ENCODE assay signal across 10 cellular contexts in the genomic region with DNA sequence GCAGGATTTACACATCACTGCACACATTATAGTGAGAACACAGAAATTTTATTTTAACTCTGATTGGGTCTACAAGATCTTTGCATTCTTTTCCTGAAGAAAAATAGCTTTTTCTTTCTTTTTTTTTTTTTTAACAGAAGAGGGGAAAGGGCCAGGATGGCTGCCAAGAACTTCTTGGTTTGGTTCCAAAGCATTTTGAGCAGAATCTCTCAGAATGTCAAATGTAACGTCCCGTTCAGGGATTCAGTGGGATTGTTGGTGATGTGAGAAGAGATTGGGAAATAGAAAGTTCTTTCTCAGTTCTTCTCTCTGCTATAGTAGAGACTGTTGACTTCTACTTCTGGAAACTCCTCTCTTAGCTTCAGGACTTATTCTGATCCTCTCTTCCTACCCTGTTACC.
DNase-seq lines count a peak whose midpoint lies in the region; ATAC-seq, FAIRE-seq and TF ChIP-seq lines count a peak whose summit lies in the region.
"Had no signal": no experiment of that assay in that cellular context is flagged by ENCODE, and none has a peak within 500 bp of the region (broad histone marks: within the 10 kb centered on the region; RNA-seq: fewer than 3 reads in every experiment).

No MANE protein-coding gene starts in this region.

- CTCF ChIA-PET in A673 (lab: Charles Lee): interaction anchor here (0.5 kb wide), 1 partner anchor 11 kb away, joined by 4 read pairs; no protein-coding TSS in a partner anchor
- CTCF ChIA-PET in GM12878 (lab: Yijun Ruan, JAX): interaction anchor here (0.5 to 1.5 kb wide), 2 partner anchors 56 to 271 kb away, joined by 3 to 5 read pairs; no protein-coding TSS in a partner anchor

- no peak for TF ChIP-seq POLR2A in GM12878 (IDR thresholded peaks at IDR 0.05; ENCODE audit: low read depth, low read length)

- intact Hi-C loops in A673 (cut with micrococcal nuclease; ENCODE audit: unreplicated experiment): no loop called here
- intact Hi-C loops in GM12878 (cut with micrococcal nuclease; ENCODE audit: unreplicated experiment): no loop called here

- FAIRE-seq in GM12878 (lab: Jason Lieb, UNC): no peak
- FAIRE-seq: H54 had no signal

- peaks cover 31% of the 10 kb centered on the region for H3K4me1 ChIP-seq in A673 (ENCODE audit: insufficient read depth, low read length, poor library complexity, severe bottlenecking)
- peaks cover 16% of the 10 kb centered on the region for H3K4me1 ChIP-seq in GM12878 (ENCODE audit: control insufficient read depth, insufficient read depth, low read length)

- peak overlapping the region; percentile 72 for H3K4me2 ChIP-seq in GM12878 (ENCODE audit: control insufficient read depth, insufficient read depth)

- peaks cover 16 to 25% of the 10 kb centered on the region in 2 donors for H3K4me1 Mint-ChIP-seq in immature natural killer cell

- no peaks in the 10 kb centered on the region for H3K9me3 ChIP-seq in A673 (ENCODE audit: low read depth, low read length, poor library complexity, severe bottlenecking)
- no peaks in the 10 kb centered on the region for H3K9me3 ChIP-seq in GM12878 (replicated peaks; ENCODE audit: control insufficient read depth, insufficient read depth, low read length)

- no peaks in the 10 kb centered on the region for H3K27me3 ChIP-seq in A673 (replicated peaks; ENCODE audit: insufficient read depth, low read depth, low read length, poor library complexity)
- H3K27me3 ChIP-seq in GM12878 (replicated peaks in 1 of 2; ENCODE audit: control insufficient read depth in 2 of 2, insufficient read depth in 2 of 2, low read length in 1 of 2): no peaks in the 10 kb centered on the region

- POLR2A ChIA-PET in A673 (lab: Charles Lee; ENCODE audit: low non-redundant PET): no interaction called here
- POLR2A ChIA-PET in GM12878 (lab: Charles Lee): interaction anchor here (0.7 kb wide), 1 partner anchor 172 kb away, joined by 4 read pairs; no protein-coding TSS in a partner anchor

- H3K9me3 Mint-ChIP-seq in immature natural killer cell: no peaks in the 10 kb centered on the region

- SMC1A ChIA-PET in GM12878 (lab: Charles Lee; ENCODE audit: uncharacterized antibody, unreplicated experiment): interaction anchor here (0.7 to 1.4 kb wide), 2 partner anchors 11 to 485 kb away, joined by 3 read pairs; no protein-coding TSS in a partner anchor

- no peak for TF ChIP-seq CTCF in A673 (conservative IDR thresholded peaks at IDR 0.05; ENCODE audit: low read depth, low read length)
- no peak for TF ChIP-seq CTCF in GM12878 (IDR thresholded peaks at IDR 0.05 in 2 of 3, conservative IDR thresholded peaks at IDR 0.05 in 1 of 3; ENCODE audit: control insufficient read depth in 2 of 3, extremely low read depth in 1 of 3, insufficient read depth in 1 of 3, low read depth in 3 of 3, low read length in 3 of 3)

- no peak overlapping the region for H3K27ac Mint-ChIP-seq in immature natural killer cell

- peak; percentile 74 for DNase-seq in A673 (ENCODE audit: low spot score)
- no peak for DNase-seq in GM12878 (ENCODE audit: low read depth, low spot score)
- peak; percentile 54 for DNase-seq in medulla oblongata (ENCODE audit: extremely low spot score)
- no peak for DNase-seq in immature natural killer cell
- no peak for DNase-seq in NOMO-1 (lab: John Stamatoyannopoulos, UW; ENCODE audit: unreplicated experiment in 2 of 2)
- no peak for DNase-seq in NCI-H2171 treated with DMSO at 0.1 percent for 48 hours (lab: John Stamatoyannopoulos, UW)
- DNase-seq in activated CD4-positive, alpha-beta T cell treated with anti-CD3 and anti-CD28 coated beads, Interleukin-2, amount 50 U/mL, for 1 hour: no peak
- DNase-seq: NCI-H526 treated with DMSO at 0.1 percent for 48 hours had no signal

- no peak overlapping the region for H3K9ac ChIP-seq in GM12878 (ENCODE audit: control insufficient read depth, insufficient read depth, low read length)

- no TSS peak for BruUV-seq in A673 (replicated peaks; lab: Mats Ljungman, UMichigan)
- no TSS peak for BruUV-seq in GM12878 (replicated peaks; lab: Mats Ljungman, UMichigan)

- WGBS in GM12878 (ENCODE audit: insufficient coverage, insufficient replicate concordance, low lambda C conversion rate, missing lambda C conversion rate): 100% methylated on average over 2 of the region's 2 CpGs

- H3K36me3 ChIP-seq in A673 (ENCODE audit: insufficient read depth, low read length, poor library complexity, severe bottlenecking): no peaks in the 10 kb centered on the region
- H3K36me3 ChIP-seq in GM12878 (ENCODE audit: control insufficient read depth in 2 of 2, insufficient read depth in 2 of 2, low read length in 1 of 2): no peaks in the 10 kb centered on the region

- peak overlapping the region in 2 of 5 donors; percentile 15 to 53 for H3K4me3 Mint-ChIP-seq in immature natural killer cell

- ATAC-seq in HG02884 (IDR thresholded peaks at IDR 0.05; ENCODE audit: unreplicated experiment) (peak; percentile 12), GM12878 (peak; percentile 36)

- H3K4me3 ChIP-seq in A673 (ENCODE audit: low read depth, low read length, poor library complexity, severe bottlenecking) (peak overlapping the region; percentile 12), GM12878 (peak overlapping the region; percentile 33; the same call in 1 of the 2 replicates)

- TF ChIP-seq EP300 in GM12878 (IDR thresholded peaks at IDR 0.05; ENCODE audit: borderline replicate concordance in 1 of 2, control insufficient read depth in 1 of 2, low read depth in 2 of 2, low read length in 2 of 2): no peak

- H3K36me3 Mint-ChIP-seq in immature natural killer cell: peaks cover 0 to 4% (median 0%) of the 10 kb centered on the region in 3 donors

- no peaks in the 10 kb centered on the region for H4K20me1 ChIP-seq in GM12878 (ENCODE audit: control insufficient read depth, insufficient read depth)

- H3K27ac ChIP-seq in A673 (ENCODE audit: low read depth, low read length, poor library complexity, severe bottlenecking) (peak overlapping the region; percentile 76), GM12878 (ENCODE audit: control insufficient read depth, insufficient read depth) (peak overlapping the region; percentile 18)

- RAD21 ChIA-PET in GM12878 (lab: Charles Lee; ENCODE audit: unreplicated experiment): no interaction called here

- in situ Hi-C loops in GM12878 (cut with MboI): no loop called here

- no peak for TF ChIP-seq RAD21 in GM12878 (IDR thresholded peaks at IDR 0.05; ENCODE audit: insufficient read depth, low read depth, low read length)

- no peaks in the 10 kb centered on the region for H3K79me2 ChIP-seq in GM12878 (ENCODE audit: control insufficient read depth, insufficient read depth, low read length)

- H3K27me3 Mint-ChIP-seq in immature natural killer cell (ENCODE audit: low read depth in 3 of 3): peaks cover 0 to 2% (median 0%) of the 10 kb centered on the region in 3 donors

- H2AFZ ChIP-seq in GM12878 (ENCODE audit: control insufficient read depth, low read depth, low read length): peak overlapping the region; percentile 24; the same call in 1 of the 2 replicates

TF ChIP-seq in GM12878, 131 proteins besides CTCF, POLR2A, EP300 and RAD21 (continues in another document):
- TF ChIP-seq FOS (IDR thresholded peaks at IDR 0.05; ENCODE audit: borderline replicate concordance, extremely low read depth, insufficient read length) (no peak), JUND (IDR thresholded peaks at IDR 0.05; ENCODE audit: low read depth, low read length) (no peak), WRNIP1 (IDR thresholded peaks at IDR 0.05; ENCODE audit: borderline replicate concordance, low read depth, low read length) (no peak), NFIC (IDR thresholded peaks at IDR 0.05; ENCODE audit: low read depth, low read length) (no peak), RFX5 (IDR thresholded peaks at IDR 0.05; ENCODE audit: low read depth, low read length) (no peak), CREM (IDR thresholded peaks at IDR 0.05; ENCODE audit: low read depth) (no peak), IKZF1 (conservative IDR thresholded peaks at IDR 0.05) (no peak), KLF5 (IDR thresholded peaks at IDR 0.05; ENCODE audit: partially characterized antibody) (no peak), NFYA (IDR thresholded peaks at IDR 0.05; ENCODE audit: borderline replicate concordance, low read depth, low read length) (no peak), DPF2 (IDR thresholded peaks at IDR 0.05) (no peak), MEF2A (IDR thresholded peaks at IDR 0.05; ENCODE audit: insufficient read depth, low read depth, low read length) (no peak), CEBPB (IDR thresholded peaks at IDR 0.05; ENCODE audit: borderline replicate concordance in 1 of 2, low read depth in 2 of 2, low read length in 2 of 2) (no peak), POU2F2 (IDR thresholded peaks at IDR 0.05; ENCODE audit: borderline replicate concordance, low read depth, low read length) (no peak), SRF (IDR thresholded peaks at IDR 0.05; ENCODE audit: low read depth in 2 of 2, low read length in 2 of 2) (no peak)
- TF ChIP-seq, protein P1, sequence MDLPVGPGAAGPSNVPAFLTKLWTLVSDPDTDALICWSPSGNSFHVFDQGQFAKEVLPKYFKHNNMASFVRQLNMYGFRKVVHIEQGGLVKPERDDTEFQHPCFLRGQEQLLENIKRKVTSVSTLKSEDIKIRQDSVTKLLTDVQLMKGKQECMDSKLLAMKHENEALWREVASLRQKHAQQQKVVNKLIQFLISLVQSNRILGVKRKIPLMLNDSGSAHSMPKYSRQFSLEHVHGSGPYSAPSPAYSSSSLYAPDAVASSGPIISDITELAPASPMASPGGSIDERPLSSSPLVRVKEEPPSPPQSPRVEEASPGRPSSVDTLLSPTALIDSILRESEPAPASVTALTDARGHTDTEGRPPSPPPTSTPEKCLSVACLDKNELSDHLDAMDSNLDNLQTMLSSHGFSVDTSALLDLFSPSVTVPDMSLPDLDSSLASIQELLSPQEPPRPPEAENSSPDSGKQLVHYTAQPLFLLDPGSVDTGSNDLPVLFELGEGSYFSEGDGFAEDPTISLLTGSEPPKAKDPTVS (IDR thresholded peaks at IDR 0.05; ENCODE audit: low read depth, low read length): no peak

Comparison
In these comparisons a context has a peak if more than half of its experiments do, and no peak if none do; other contexts are left out.
1. DNase-seq: peak in A673 (single experiment) and medulla oblongata (single experiment); none in GM12878 (single experiment), immature natural killer cell (0 of 3), NOMO-1 (0 of 2), NCI-H2171 treated with DMSO at 0.1 percent for 48 hours (single experiment) and activated CD4-positive, alpha-beta T cell treated with anti-CD3 and anti-CD28 coated beads, Interleukin-2, amount 50 U/mL, for 1 hour (single experiment).